13 cellular contexts compared by ENCODE assay signal in genomic region chr1:5340560-5341130, GRCh38.
DNase-seq lines count a peak whose midpoint lies in the region; ATAC-seq, FAIRE-seq and TF ChIP-seq lines count a peak whose summit lies in the region.
"Had no signal": no experiment of that assay in that cellular context is flagged by ENCODE, and none has a peak within 500 bp of the region (broad histone marks: within the 10 kb centered on the region; RNA-seq: fewer than 3 reads in every experiment).

No MANE protein-coding gene starts in this region.

- H3K79me2 ChIP-seq in DND-41 (ENCODE audit: insufficient read depth, low read length): no peaks in the 10 kb centered on the region
- no peaks in the 10 kb centered on the region for H3K79me2 ChIP-seq in Karpas-422 (ENCODE audit: low read length)

- H3K36me3 ChIP-seq in DND-41 (ENCODE audit: insufficient read depth, low read length) (no peaks in the 10 kb centered on the region), Karpas-422 (ENCODE audit: insufficient read depth, low read length) (no peaks in the 10 kb centered on the region), testis (ENCODE audit: low read depth, missing control alignments) (no peaks in the 10 kb centered on the region)
- H3K36me3 ChIP-seq: BLaER1 treated with 17β-estradiol and CSF1 and Interleukin-3, amounts not matched to agents 10 nM and 100 nM had no signal

- TF ChIP-seq CTCF in DND-41 (IDR thresholded peaks at IDR 0.05; ENCODE audit: borderline replicate concordance, extremely low read depth, low read length, poor library complexity, severe bottlenecking): peak; percentile 6
- TF ChIP-seq CTCF in testis (IDR thresholded peaks at IDR 0.05): no peak

- H3K9me3 ChIP-seq in DND-41 (ENCODE audit: insufficient read depth, low read length, severe bottlenecking) (no peaks in the 10 kb centered on the region), Karpas-422 (ENCODE audit: low read length) (no peaks in the 10 kb centered on the region), testis (no peaks in the 10 kb centered on the region)
- H3K9me3 ChIP-seq: BLaER1 treated with 17β-estradiol and CSF1 and Interleukin-3, amounts not matched to agents 10 nM and 100 nM had no signal

- no peak for DNase-seq in DND-41
- DNase-seq in M059J (ENCODE audit: low read depth): peak; percentile 10
- DNase-seq in left lobe of liver (ENCODE audit: low spot score): no peak
- DNase-seq in pons (ENCODE audit: low spot score): peak; percentile 31
- no peak for DNase-seq in Karpas-422
- DNase-seq in GM12892 (ENCODE audit: insufficient read length): no peak
- DNase-seq in testis: no peak
- DNase-seq: ACHN; CD4-positive, CD25-positive, alpha-beta regulatory T cell; DMS53; H9 had no signal

- H3K9me2 ChIP-seq in Karpas-422 (replicated peaks; ENCODE audit: insufficient read depth, low read length): no peaks in the 10 kb centered on the region

- H3K4me1 ChIP-seq in DND-41 (ENCODE audit: insufficient read depth, low read length) (no peaks in the 10 kb centered on the region), Karpas-422 (ENCODE audit: low read length) (no peaks in the 10 kb centered on the region), testis (no peaks in the 10 kb centered on the region)

- WGBS in testis, 2 donors: 84 to 89% methylated on average over 8 of the region's 8 CpGs

- H3K4me2 ChIP-seq in DND-41 (ENCODE audit: insufficient read depth, low read length) (no peak overlapping the region), Karpas-422 (ENCODE audit: low read depth, low read length, poor library complexity, severe bottlenecking) (no peak overlapping the region)
- H3K4me2 ChIP-seq: GM23338 had no signal

- intact Hi-C loops in testis (cut with DNase I; ENCODE audit: low total_unique reads): no loop called here

- H3K4me3 ChIP-seq in DND-41 (ENCODE audit: low read depth in 1 of 2, low read length in 2 of 2): no peak overlapping the region
- H3K4me3 ChIP-seq in Karpas-422 (ENCODE audit: low read length): no peak overlapping the region
- no peak overlapping the region for H3K4me3 ChIP-seq in testis
- H3K4me3 ChIP-seq: BLaER1 treated with 17β-estradiol and CSF1 and Interleukin-3, amounts not matched to agents 10 nM and 100 nM; GM23338 had no signal

- TF ChIP-seq POLR2A in GM12892 (IDR thresholded peaks at IDR 0.05; ENCODE audit: low read depth, low read length): no peak
- no peak for TF ChIP-seq POLR2A in testis (IDR thresholded peaks at IDR 0.05)

- no peak for FAIRE-seq in GM12892 (lab: Jason Lieb, UNC)

- no peak overlapping the region for H3K27ac ChIP-seq in DND-41 (ENCODE audit: low read length)
- H3K27ac ChIP-seq in Karpas-422 (ENCODE audit: low read length): no peak overlapping the region
- H3K27ac ChIP-seq in testis: no peak overlapping the region
- H3K27ac ChIP-seq: BLaER1 treated with 17β-estradiol and CSF1 and Interleukin-3, amounts not matched to agents 10 nM and 100 nM had no signal

- H2AFZ ChIP-seq in DND-41 (ENCODE audit: low read depth, low read length): no peak overlapping the region
- H2AFZ ChIP-seq in Karpas-422 (ENCODE audit: low read length): no peak overlapping the region
- H2AFZ ChIP-seq: GM23338 had no signal

- H3K9ac ChIP-seq in DND-41 (ENCODE audit: low read depth, low read length) (no peak overlapping the region), Karpas-422 (ENCODE audit: low read length) (no peak overlapping the region)
- H3K9ac ChIP-seq: BLaER1 treated with 17β-estradiol and CSF1 and Interleukin-3, amounts not matched to agents 10 nM and 100 nM had no signal

- ATAC-seq in DND-41 (ENCODE audit: insufficient read depth, low read depth): no peak
- ATAC-seq in left lobe of liver: peak; percentile 39
- ATAC-seq: GM23338 had no signal

- no peaks in the 10 kb centered on the region for H3K27me3 ChIP-seq in DND-41 (ENCODE audit: insufficient read depth, low read length, poor library complexity)
- no peaks in the 10 kb centered on the region for H3K27me3 ChIP-seq in Karpas-422 (ENCODE audit: low read length)
- H3K27me3 ChIP-seq in testis: no peaks in the 10 kb centered on the region

- H4K20me1 ChIP-seq in DND-41 (ENCODE audit: insufficient read depth, low read length) (0 out of 2 replicates have a peak, but pooled peaks cover 4% of the 10 kb centered on the region), Karpas-422 (ENCODE audit: insufficient read depth, low read depth, low read length) (no peaks in the 10 kb centered on the region)

Comparison
In these comparisons a context has a peak if more than half of its experiments do, and no peak if none do; other contexts are left out.
1. DNase-seq: peak in M059J (single experiment) and pons (single experiment); none in DND-41 (single experiment), left lobe of liver (single experiment), Karpas-422 (single experiment), GM12892 (single experiment) and testis (single experiment).